8 cellular contexts compared by ENCODE assay signal in the genomic region with DNA sequence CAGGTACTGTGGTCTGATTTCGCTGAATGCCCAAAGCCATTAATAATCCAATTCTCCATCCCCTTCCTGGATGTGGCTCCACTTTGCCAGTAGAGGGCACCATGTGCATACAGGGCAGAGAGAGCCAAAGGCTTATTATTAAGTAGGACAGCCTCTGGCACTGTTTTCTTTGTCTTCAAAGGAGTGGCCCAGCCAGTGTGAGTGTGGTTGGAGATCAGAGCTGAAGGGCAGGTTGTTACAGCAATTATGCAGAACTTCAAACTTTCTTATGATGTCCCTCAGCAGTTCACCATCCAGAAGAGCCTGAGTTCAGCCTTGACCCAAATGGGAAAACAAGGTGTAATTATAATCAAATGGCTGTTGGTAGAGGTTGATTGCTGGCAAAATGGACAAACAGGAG. TPM values are rescaled to one million over a fixed set of nuclear protein-coding genes. Genes with fewer than 3 reads are reported as not detected.
DNase-seq lines count a peak whose midpoint lies in the region; ATAC-seq and TF ChIP-seq lines count a peak whose summit lies in the region.

No MANE protein-coding gene starts in this region.

- H3K36me3 ChIP-seq in BJ (ENCODE audit: control insufficient read depth, insufficient read depth, low read length), result no peaks in the 10 kb centered on the region

- H3K9me3 Mint-ChIP-seq in activated B cell treated with CpG ODN at 0.5 μM for 24 hours, result peaks cover 6% of the 10 kb centered on the region

- TF ChIP-seq CTCF in BJ (IDR thresholded peaks at IDR 0.05; ENCODE audit: insufficient read depth, low read depth, low read length) (peak; percentile 91), activated B cell treated with CpG ODN at 0.5 μM for 24 hours (IDR thresholded peaks at IDR 0.05) (peak; percentile 21)

- CTCF ChIA-PET in BJ (lab: Yijun Ruan, JAX) (interaction anchor here (0.6 to 6.7 kb wide), 29 partner anchors 9 to 1016 kb away, joined by 3 to 97 read pairs (median 4); no protein-coding TSS in a partner anchor), activated B cell treated with CpG ODN at 0.5 μM for 24 hours (lab: Charles Lee) (interaction anchor here (0.5 to 6.8 kb wide), 20 partner anchors 9 to 472 kb away, joined by 3 to 88 read pairs (median 4); a partner anchor contains a TSS)

- peaks cover 4% of the 10 kb centered on the region for H3K36me3 Mint-ChIP-seq in activated B cell treated with CpG ODN at 0.5 μM for 24 hours (ENCODE audit: low read depth)

- H3K4me1 Mint-ChIP-seq in activated B cell treated with CpG ODN at 0.5 μM for 24 hours, result peaks cover 15% of the 10 kb centered on the region

- H3K27ac Mint-ChIP-seq in activated B cell treated with CpG ODN at 0.5 μM for 24 hours, result peak overlapping the region; percentile 57

- H3K4me3 Mint-ChIP-seq in activated B cell treated with CpG ODN at 0.5 μM for 24 hours, result no peak overlapping the region

- H3K27me3 ChIP-seq in BJ (ENCODE audit: control insufficient read depth, insufficient read depth, low read length), result no peaks in the 10 kb centered on the region

- intact Hi-C loops in activated B cell treated with CpG ODN at 0.5 μM for 24 hours (cut with micrococcal nuclease), result loop anchor here (1.0 to 2.0 kb wide), 9 partner anchors 12 to 465 kb away; a partner anchor contains a TSS

- POLR2A ChIA-PET in BJ (lab: Charles Lee), result no interaction called here
- POLR2A ChIA-PET in activated B cell treated with CpG ODN at 0.5 μM for 24 hours (lab: Charles Lee), result interaction anchor here (1.0 to 1.8 kb wide), 3 partner anchors 9 to 38 kb away, joined by 3 to 8 read pairs (median 3); a partner anchor contains a TSS

- DNase-seq in BJ (ENCODE audit: low read depth), result no peak
- DNase-seq in NCI-H2171 (lab: John Stamatoyannopoulos, UW), result peak; percentile 69
- DNase-seq in activated B cell treated with CpG ODN at 0.5 μM for 24 hours, result no peak
- peak; percentile 55 for DNase-seq in cerebellum (ENCODE audit: low spot score)
- DNase-seq in left lobe of liver (ENCODE audit: low spot score), result peak; percentile 71
- DNase-seq in stimulated activated CD8-positive, alpha-beta memory T cell treated with anti-CD3 and anti-CD28 coated beads, Interleukin-2, amount 100 ng/mL, for 1 hour (ENCODE audit: low read depth in 2 of 2), result peak; percentile 22 to 25

- no peak overlapping the region for H3K4me3 ChIP-seq in BJ (ENCODE audit: low read depth, low read length)

- H3K27me3 Mint-ChIP-seq in activated B cell treated with CpG ODN at 0.5 μM for 24 hours, result no peaks in the 10 kb centered on the region

- peak; percentile 97 for ATAC-seq in GM18909 (IDR thresholded peaks at IDR 0.05; ENCODE audit: poor library complexity, unreplicated experiment)
- peak; percentile 92 for ATAC-seq in HG03103 (IDR thresholded peaks at IDR 0.05; ENCODE audit: low read depth, unreplicated experiment)
- ATAC-seq in activated B cell treated with CpG ODN at 0.5 μM for 24 hours (ENCODE audit: low read depth), result peak; percentile 96
- ATAC-seq in left lobe of liver, result peak; percentile 100

RNA-seq across cellular contexts. Expression of a gene that starts 38.6 kb away (rescaled TPM):
- polyA plus RNA-seq in BJ (2011; rRNA removed), result 117 and 120 TPM in 2 replicates
- 173 and 218 TPM in 2 replicates for polyA minus RNA-seq in BJ (2011; rRNA and poly(A)+ RNA removed)
- total RNA-seq in activated B cell treated with CpG ODN at 0.5 μM for 24 hours (21.3 and 25.5 TPM in 2 replicates), cerebellum (43.7 TPM), left lobe of liver (43.3 TPM)

Comparison
In these comparisons a context has a peak if more than half of its experiments do, and no peak if none do; other contexts are left out.
1. DNase-seq: peak in NCI-H2171 (single experiment), cerebellum (single experiment), left lobe of liver (single experiment) and stimulated activated CD8-positive, alpha-beta memory T cell treated with anti-CD3 and anti-CD28 coated beads, Interleukin-2, amount 100 ng/mL, for 1 hour (2 of 2); none in BJ (single experiment) and activated B cell treated with CpG ODN at 0.5 μM for 24 hours (single experiment).
2. Peak in every context shown above with its lines, with median percentiles within 50 percentile points of each other: ATAC-seq.